8 cellular contexts compared by ENCODE assay signal in the genomic region with DNA sequence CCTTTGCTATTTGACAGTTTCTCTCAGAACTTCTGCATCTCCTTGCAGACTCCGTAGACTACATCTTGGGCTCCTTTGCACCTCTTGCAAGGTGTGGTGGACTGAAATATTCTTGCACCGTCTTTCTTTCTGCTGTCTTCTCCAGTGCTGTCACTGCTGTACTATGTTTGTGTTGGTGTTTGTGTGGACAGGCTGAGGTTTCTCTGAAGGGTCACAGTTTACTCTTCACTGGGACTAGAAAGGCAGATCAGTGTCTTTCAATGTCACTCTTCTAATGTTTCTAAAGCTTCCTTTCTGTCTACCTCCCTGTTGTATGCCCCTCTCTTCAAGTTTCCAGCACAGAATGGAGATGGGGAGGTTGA.
"Had no signal": no experiment of that assay in that cellular context is flagged by ENCODE, and none has a peak within 500 bp of the region (broad histone marks: within the 10 kb centered on the region; RNA-seq: fewer than 3 reads in every experiment).

No MANE protein-coding gene starts in this region.

- H3K27ac Mint-ChIP-seq: GM23338, H9, IgD-negative memory B cell had no signal

- H3K4me3 ChIP-seq: GM23338 had no signal

- FAIRE-seq: H1, H54, HTR-8/SVneo had no signal

- H3K4me1 Mint-ChIP-seq: GM23338, IgD-negative memory B cell had no signal

- H3K4me3 Mint-ChIP-seq: GM23338, H9, IgD-negative memory B cell had no signal

- H3K4me2 ChIP-seq: GM23338 had no signal

- H2AFZ ChIP-seq: GM23338 had no signal

- DNase-seq: H9, HCEC 1CT, KBM-7 had no signal

- ATAC-seq: GM23338 had no signal
